8 cellular contexts compared by ENCODE assay signal in the genomic region with DNA sequence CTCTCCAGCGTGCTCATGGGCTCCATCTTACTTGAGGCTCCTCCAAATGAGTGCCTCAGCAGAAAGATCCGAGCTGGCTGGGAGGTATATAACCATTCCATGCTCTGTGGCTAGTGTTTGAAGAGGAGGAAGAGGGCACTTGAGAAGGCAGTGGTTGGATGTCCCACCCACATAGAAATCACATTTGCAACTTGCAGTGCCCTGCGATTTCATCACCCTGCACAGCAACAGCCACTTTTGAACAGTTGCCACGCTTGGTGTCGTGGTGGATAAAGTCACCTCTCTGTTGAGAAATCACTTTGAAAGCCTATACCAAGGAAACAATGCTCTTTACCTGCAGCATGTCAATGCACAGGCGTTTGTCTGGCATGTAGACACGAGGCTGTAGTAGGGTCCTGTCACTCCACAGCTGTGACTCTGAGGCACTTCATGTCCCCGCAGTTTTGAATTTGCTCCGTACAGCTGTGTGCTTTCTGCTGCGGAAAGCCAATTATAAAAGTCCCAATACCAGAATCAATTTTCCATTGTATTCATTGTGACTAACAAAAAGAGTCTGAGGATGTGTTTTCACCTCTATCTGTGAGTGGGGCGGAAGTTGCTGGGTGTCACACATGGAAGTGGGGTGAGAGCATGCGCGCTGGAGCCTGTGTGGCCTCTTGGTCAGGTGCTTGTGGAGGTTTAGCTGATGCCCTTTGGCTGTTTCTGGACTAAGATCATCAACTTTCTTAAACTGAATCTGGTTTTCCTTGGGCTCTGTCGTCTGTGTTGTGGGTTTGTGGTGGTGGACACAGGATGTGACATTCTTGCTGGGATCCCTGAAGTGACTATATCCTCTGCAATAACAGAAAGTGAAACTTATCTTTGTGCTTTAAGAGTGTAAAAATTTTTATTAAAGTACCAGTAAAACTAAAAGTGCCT. TPM values are rescaled to one million over a fixed set of nuclear protein-coding genes. Genes with fewer than 3 reads are reported as not detected.
A peak's percentile ranks its signal among the peaks of the same experiment; 100 is the strongest.
DNase-seq lines count a peak whose midpoint lies in the region; ATAC-seq lines count a peak whose summit lies in the region.

No MANE protein-coding gene starts in this region.

- H3K9me3 ChIP-seq in skeletal muscle tissue (ENCODE audit: control insufficient read depth in 3 of 3, low read length in 3 of 3): no peaks in the 10 kb centered on the region

- peaks cover 10 to 21% (median 20%) of the 10 kb centered on the region in 3 donors for H3K36me3 ChIP-seq in skeletal muscle tissue (ENCODE audit: control insufficient read depth in 3 of 3, insufficient read depth in 3 of 3, low read length in 3 of 3)

- H3K27me3 ChIP-seq in skeletal muscle tissue (ENCODE audit: control insufficient read depth in 3 of 3, insufficient read depth in 3 of 3, low read length in 3 of 3): no peaks in the 10 kb centered on the region

- peak overlapping the region; percentile 56 for H3K27ac ChIP-seq in skeletal muscle tissue (ENCODE audit: low read depth, low read length)

- peak; percentile 68 for DNase-seq in NOMO-1 treated with dmso at 0.1 percent for 144 hours (lab: John Stamatoyannopoulos, UW; ENCODE audit: unreplicated experiment)
- DNase-seq in activated T-cell treated with anti-CD3 and anti-CD28 coated beads, Interleukin-2, amount 50 U/mL, for 48 hours: peak; percentile 82 to 86
- peak in 25 of 42 donors; percentile 39 to 83 (median 63) for DNase-seq in head of caudate nucleus
- DNase-seq in middle frontal gyrus (ENCODE audit: extremely low spot score, low spot score): no peak
- DNase-seq in HPDE6-E6E7 (ENCODE audit: extremely low spot score): no peak

- ATAC-seq in GM18498 (IDR thresholded peaks at IDR 0.05; ENCODE audit: unreplicated experiment): peak; percentile 31
- peak; percentile 42 for ATAC-seq in HG02798 (IDR thresholded peaks at IDR 0.05; ENCODE audit: poor library complexity, unreplicated experiment)

- intact Hi-C loops in head of caudate nucleus (cut with DNase I): loop anchor here (5.0 to 10.0 kb wide), 2 partner anchors 48 to 304 kb away; no protein-coding TSS in a partner anchor

- peaks cover 10 to 22% (median 20%) of the 10 kb centered on the region in 3 donors for H3K4me1 ChIP-seq in skeletal muscle tissue (ENCODE audit: control insufficient read depth in 3 of 3, insufficient read depth in 3 of 3, low read length in 3 of 3)

- peak overlapping the region in 1 of 3 donors; percentile 70 for H3K9ac ChIP-seq in skeletal muscle tissue (ENCODE audit: low read depth in 1 of 3, low read length in 3 of 3)

- peak overlapping the region in 1 of 3 donors; percentile 55 for H3K4me3 ChIP-seq in skeletal muscle tissue (ENCODE audit: low read length in 3 of 3)

RNA-seq across cellular contexts. Expression of a gene that starts 2.8 kb away (rescaled TPM):
- 25.6 TPM for total RNA-seq in skeletal muscle tissue

RNA-seq across cellular contexts. Expression of a gene that starts 35.3 kb away (rescaled TPM):
- not detected for total RNA-seq in skeletal muscle tissue

RNA-seq across cellular contexts. Expression of a gene that starts 41.9 kb away (rescaled TPM):
- total RNA-seq in skeletal muscle tissue: 5.2 TPM

Comparison
In these comparisons a context has a peak if more than half of its experiments do, and no peak if none do; other contexts are left out.
1. DNase-seq: peak in NOMO-1 treated with dmso at 0.1 percent for 144 hours (single experiment), activated T-cell treated with anti-CD3 and anti-CD28 coated beads, Interleukin-2, amount 50 U/mL, for 48 hours (2 of 2) and head of caudate nucleus (25 of 42); none in middle frontal gyrus (single experiment) and HPDE6-E6E7 (single experiment).